Comparison of ENCODE assay signal across 18 cellular contexts in the genomic region with DNA sequence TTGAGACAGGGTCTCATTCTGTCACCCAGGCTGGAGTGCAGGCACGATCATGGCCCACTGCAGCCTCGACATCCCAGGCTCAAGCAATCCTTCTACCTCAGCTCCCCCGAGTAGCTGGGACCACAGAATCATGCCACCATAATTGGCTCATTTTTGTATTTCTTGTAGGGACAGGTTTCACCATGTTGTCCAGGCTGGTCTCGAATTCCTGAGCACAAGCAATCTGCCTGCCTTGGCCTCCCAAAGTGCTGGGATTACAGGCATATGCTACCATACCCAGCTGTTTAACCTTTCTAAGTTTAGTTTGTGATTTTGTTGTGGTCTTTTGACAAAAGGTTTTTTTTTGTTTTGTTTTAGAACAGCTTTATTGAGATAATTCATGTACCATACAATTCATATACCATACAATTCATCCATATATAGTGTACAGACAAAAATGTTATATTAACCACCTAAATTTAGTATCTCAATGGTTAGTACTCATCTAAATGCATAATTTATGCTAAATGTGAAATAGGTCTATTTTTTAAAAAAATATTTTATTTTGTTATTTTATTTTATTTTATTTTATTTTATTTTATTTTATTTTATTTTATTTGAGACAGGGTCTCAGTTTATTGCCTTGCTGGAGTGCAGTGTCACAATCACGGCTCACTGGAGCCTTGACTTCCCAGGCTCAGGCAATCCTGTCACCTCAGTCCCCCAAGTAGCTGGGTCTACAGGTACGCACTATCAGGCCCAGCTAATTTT. TPM values are rescaled to one million over a fixed set of nuclear protein-coding genes. Genes with fewer than 3 reads are reported as not detected.
A peak's percentile ranks its signal among the peaks of the same experiment; 100 is the strongest.
DNase-seq lines count a peak whose midpoint lies in the region; ATAC-seq and TF ChIP-seq lines count a peak whose summit lies in the region.
"Had no signal": no experiment of that assay in that cellular context is flagged by ENCODE, and none has a peak within 500 bp of the region (broad histone marks: within the 10 kb centered on the region; RNA-seq: fewer than 3 reads in every experiment).

No MANE protein-coding gene starts in this region.

- peak overlapping the region; percentile 33 for H3K4me2 ChIP-seq in mammary epithelial cell (ENCODE audit: insufficient read depth, low read depth, low read length)
- H3K4me2 ChIP-seq: BLaER1 treated with 17β-estradiol and CSF1 and Interleukin-3, amounts not matched to agents 10 nM and 100 nM had no signal

- H4K20me1 ChIP-seq in mammary epithelial cell (ENCODE audit: insufficient read depth, low read length): no peaks in the 10 kb centered on the region

- peaks cover 45% of the 10 kb centered on the region for H3K79me2 ChIP-seq in mammary epithelial cell (ENCODE audit: insufficient read depth, low read length)

- H3K27me3 ChIP-seq in RWPE2 (ENCODE audit: insufficient read depth, poor library complexity, severe bottlenecking) (no peaks in the 10 kb centered on the region), mammary epithelial cell (ENCODE audit: insufficient read depth, low read length) (no peaks in the 10 kb centered on the region), liver (ENCODE audit: control insufficient read depth in 4 of 4, insufficient read depth in 4 of 4, low read length in 3 of 4) (no peaks in the 10 kb centered on the region), stomach smooth muscle (ENCODE audit: control insufficient read depth in 1 of 2, insufficient read depth in 2 of 2, low read length in 2 of 2) (no peaks in the 10 kb centered on the region)
- H3K27me3 ChIP-seq: BLaER1 treated with 17β-estradiol and CSF1 and Interleukin-3, amounts not matched to agents 10 nM and 100 nM had no signal

- no peak overlapping the region for H2AFZ ChIP-seq in mammary epithelial cell (ENCODE audit: low read depth, low read length)

- no peak for TF ChIP-seq RAD21 in liver (IDR thresholded peaks at IDR 0.05)

- H3K9ac ChIP-seq in mammary epithelial cell (ENCODE audit: insufficient read depth, low read length) (no peak overlapping the region), liver (ENCODE audit: low read depth in 1 of 2, low read length in 2 of 2) (peak overlapping the region in 1 of 2 donors; percentile 47), stomach smooth muscle (ENCODE audit: low read length in 2 of 2) (no peak overlapping the region)
- H3K9ac ChIP-seq: BLaER1 treated with 17β-estradiol and CSF1 and Interleukin-3, amounts not matched to agents 10 nM and 100 nM had no signal

- peaks cover 7% of the 10 kb centered on the region for H3K4me1 ChIP-seq in RWPE2 (ENCODE audit: insufficient read depth, poor library complexity, severe bottlenecking)
- H3K4me1 ChIP-seq in mammary epithelial cell (ENCODE audit: insufficient read depth, low read length): peaks cover 37% of the 10 kb centered on the region
- H3K4me1 ChIP-seq in liver (ENCODE audit: control insufficient read depth in 4 of 4, insufficient read depth in 4 of 4, low read length in 3 of 4): peaks cover 0 to 10% (median under 1%) of the 10 kb centered on the region in 4 donors
- H3K4me1 ChIP-seq in stomach smooth muscle (ENCODE audit: control insufficient read depth, insufficient read depth, low read length): peaks cover 13% of the 10 kb centered on the region

- ATAC-seq in RWPE2 (ENCODE audit: low read depth) (no peak), GM21381 (IDR thresholded peaks at IDR 0.05; ENCODE audit: unreplicated experiment) (no peak)
- no peak for ATAC-seq in activated naive CD4-positive, alpha-beta T cell treated with anti-CD3 and anti-CD28 coated beads, Interleukin-2, amount 50 U/mL, for 72 hours

- BruUV-seq in mammary epithelial cell (replicated peaks; lab: Mats Ljungman, UMichigan): no TSS peak

- H3K36me3 ChIP-seq in RWPE2 (ENCODE audit: low read depth): peaks cover 92% of the 10 kb centered on the region
- H3K36me3 ChIP-seq in mammary epithelial cell (ENCODE audit: insufficient read depth, low read length): peaks cover 15% of the 10 kb centered on the region
- H3K36me3 ChIP-seq in liver (ENCODE audit: control insufficient read depth in 4 of 4, insufficient read depth in 3 of 4, low read depth in 1 of 4, low read length in 3 of 4): peaks cover 10 to 35% (median 31%) of the 10 kb centered on the region in 4 donors
- peaks cover 17 to 19% of the 10 kb centered on the region in 2 donors for H3K36me3 ChIP-seq in stomach smooth muscle (ENCODE audit: control insufficient read depth in 2 of 2, insufficient read depth in 2 of 2, low read length in 2 of 2)

- peak overlapping the region; percentile 28 for H3K27ac ChIP-seq in RWPE2 (ENCODE audit: poor library complexity, severe bottlenecking)
- peak overlapping the region; percentile 89 for H3K27ac ChIP-seq in mammary epithelial cell (ENCODE audit: insufficient read depth, low read depth, low read length)
- peak overlapping the region; percentile 76 to 83 for H3K27ac ChIP-seq in liver (ENCODE audit: low read depth in 1 of 2, low read length in 2 of 2)
- peak overlapping the region; percentile 60 for H3K27ac ChIP-seq in stomach smooth muscle (ENCODE audit: low read length)
- H3K27ac ChIP-seq: BLaER1 treated with 17β-estradiol and CSF1 and Interleukin-3, amounts not matched to agents 10 nM and 100 nM had no signal

- CTCF ChIA-PET in mammary epithelial cell (lab: Charles Lee; ENCODE audit: low non-redundant PET): interaction anchor here (0.7 kb wide), 1 partner anchor 38 kb away, joined by 3 read pairs; no protein-coding TSS in a partner anchor

- 44% methylated on average over 5 of the region's 6 CpGs for WGBS in mammary epithelial cell (ENCODE audit: low coverage, missing lambda C conversion rate)
- 97% methylated on average over 6 of the region's 6 CpGs for WGBS in liver

- H3K4me3 ChIP-seq in RWPE2 (ENCODE audit: severe bottlenecking) (no peak overlapping the region), mammary epithelial cell (replicated peaks in 1 of 3; ENCODE audit: insufficient read depth in 1 of 3, low read depth in 2 of 3, low read length in 3 of 3) (no peak overlapping the region), liver (ENCODE audit: low read depth in 1 of 3, low read length in 3 of 3) (no peak overlapping the region), stomach smooth muscle (ENCODE audit: low read length in 2 of 2) (no peak overlapping the region)
- H3K4me3 ChIP-seq: BLaER1 treated with 17β-estradiol and CSF1 and Interleukin-3, amounts not matched to agents 10 nM and 100 nM; skin epidermis had no signal

- DNase-seq in RWPE2 (ENCODE audit: low spot score): no peak
- DNase-seq in mammary epithelial cell: peak; percentile 56
- DNase-seq in activated naive CD4-positive, alpha-beta T cell treated with anti-CD3 and anti-CD28 coated beads, Interleukin-2, amount 50 U/mL, for 72 hours (ENCODE audit: low spot score in 2 of 2): no peak
- no peak for DNase-seq in SIG-M5 (lab: John Stamatoyannopoulos, UW)
- no peak for DNase-seq in D341Med (ENCODE audit: low spot score)
- DNase-seq: activated CD8-positive, alpha-beta memory T cell treated with anti-CD3 and anti-CD28 coated beads, Interleukin-2, amount 50 U/mL, for 48 hours; activated naive CD8-positive, alpha-beta T cell treated with anti-CD3 and anti-CD28 coated beads, Interleukin-2, amount 10 ng/mL, durations not matched to agents 7 days and 5 days; cortex of kidney; DMS53; stimulated activated naive CD4-positive, alpha-beta T cell had no signal

- dilution Hi-C loops in mammary epithelial cell (cut with HindIII; ENCODE audit: low sequenced_read_pairs): no loop called here

- H3K36me3 Mint-ChIP-seq in activated naive CD4-positive, alpha-beta T cell treated with anti-CD3 and anti-CD28 coated beads, Interleukin-2, amount 50 U/mL, for 72 hours: peaks cover 20 to 39% of the 10 kb centered on the region in 2 donors

- no peaks in the 10 kb centered on the region for H3K9me3 Mint-ChIP-seq in activated naive CD4-positive, alpha-beta T cell treated with anti-CD3 and anti-CD28 coated beads, Interleukin-2, amount 50 U/mL, for 72 hours
- H3K9me3 Mint-ChIP-seq: activated naive CD8-positive, alpha-beta T cell treated with anti-CD3 and anti-CD28 coated beads, Interleukin-2, amount 10 ng/mL, durations not matched to agents 7 days and 5 days had no signal

- intact Hi-C loops in mammary epithelial cell (cut with micrococcal nuclease): loop anchor here (1.0 kb wide), 1 partner anchor 9 kb away; the partner anchor contains the start of gene ZMPSTE24

- H3K9me3 ChIP-seq in RWPE2 (ENCODE audit: severe bottlenecking): no peaks in the 10 kb centered on the region
- H3K9me3 ChIP-seq in mammary epithelial cell (replicated peaks; ENCODE audit: insufficient read depth, low read length): no peaks in the 10 kb centered on the region
- H3K9me3 ChIP-seq in liver (ENCODE audit: control insufficient read depth in 4 of 4, low read length in 3 of 4): no peaks in the 10 kb centered on the region
- H3K9me3 ChIP-seq in stomach smooth muscle (ENCODE audit: control insufficient read depth in 2 of 2, low read length in 2 of 2): no peaks in the 10 kb centered on the region
- H3K9me3 ChIP-seq: BLaER1 treated with 17β-estradiol and CSF1 and Interleukin-3, amounts not matched to agents 10 nM and 100 nM had no signal

- TF ChIP-seq CTCF in RWPE2 (IDR thresholded peaks at IDR 0.05; ENCODE audit: poor library complexity, severe bottlenecking): no peak
- TF ChIP-seq CTCF in mammary epithelial cell (conservative IDR thresholded peaks at IDR 0.05 in 1 of 2, IDR thresholded peaks at IDR 0.05 in 1 of 2; ENCODE audit: extremely low read depth in 1 of 2, insufficient read depth in 1 of 2, low read depth in 1 of 2, low read length in 2 of 2): no peak
- TF ChIP-seq CTCF in liver (IDR thresholded peaks at IDR 0.05; ENCODE audit: low read depth, low read length, missing input control): no peak

- in situ Hi-C loops in mammary epithelial cell (cut with MboI; ENCODE audit: low sequenced_read_pairs in 2 of 2): no loop called here

- peak overlapping the region in 1 of 2 donors; percentile 12 for H3K27ac Mint-ChIP-seq in activated naive CD4-positive, alpha-beta T cell treated with anti-CD3 and anti-CD28 coated beads, Interleukin-2, amount 50 U/mL, for 72 hours
- H3K27ac Mint-ChIP-seq: activated naive CD8-positive, alpha-beta T cell treated with anti-CD3 and anti-CD28 coated beads, Interleukin-2, amount 10 ng/mL, durations not matched to agents 7 days and 5 days had no signal

RNA-seq across cellular contexts. Expression of gene ZMPSTE24, which starts 8.9 kb away (rescaled TPM):
- total RNA-seq in mammary epithelial cell (10 to 100 TPM; 51.2 to 93.5 TPM), liver (10 to 100 TPM; 24.4 to 40.1 TPM)
- polyA plus RNA-seq in mammary epithelial cell (24.1 TPM), liver (10 to 100 TPM; 17.3 to 20.8 TPM)
- polyA minus RNA-seq in mammary epithelial cell: 32.7 TPM
- total RNA-seq in activated naive CD4-positive, alpha-beta T cell treated with anti-CD3 and anti-CD28 coated beads, Interleukin-2, amount 50 U/mL, for 72 hours: 10 to 100 TPM; 21.4 to 34.7 TPM

RNA-seq across cellular contexts. Expression of gene TMCO2, which starts 19.2 kb away (rescaled TPM):
- total RNA-seq in mammary epithelial cell: not detected
- not detected for polyA plus RNA-seq in mammary epithelial cell
- not detected for polyA minus RNA-seq in mammary epithelial cell
- not detected for total RNA-seq in liver
- polyA plus RNA-seq in liver: not detected
- total RNA-seq in activated naive CD4-positive, alpha-beta T cell treated with anti-CD3 and anti-CD28 coated beads, Interleukin-2, amount 50 U/mL, for 72 hours: not detected
- total RNA-seq: activated naive CD8-positive, alpha-beta T cell treated with anti-CD3 and anti-CD28 coated beads, Interleukin-2, amount 10 ng/mL, durations not matched to agents 7 days and 5 days; H4; lower leg skin had no signal
- polyA plus RNA-seq: neural cell had no signal

RNA-seq across cellular contexts. Expression of gene COL9A2, which starts 50.1 kb away (rescaled TPM):
- total RNA-seq in mammary epithelial cell: 1 to 10 TPM in 1 of 2 donors, under 1 TPM in 1; 0.40 to 4.0 TPM
- 0.23 TPM for polyA plus RNA-seq in mammary epithelial cell
- 2.4 TPM for polyA minus RNA-seq in mammary epithelial cell
- under 1 TPM; 0.19 to 0.75 TPM for total RNA-seq in liver
- polyA plus RNA-seq in liver: under 1 TPM; 0.22 to 0.46 TPM
- 1 to 10 TPM; 7.0 to 9.6 TPM for total RNA-seq in activated naive CD4-positive, alpha-beta T cell treated with anti-CD3 and anti-CD28 coated beads, Interleukin-2, amount 50 U/mL, for 72 hours

Comparison
In these comparisons a context has a peak if more than half of its experiments do, and no peak if none do; other contexts are left out.
1. H3K27ac ChIP-seq: peak in every context shown above with its lines; median percentile 89 in mammary epithelial cell; 80 in liver; 60 in stomach smooth muscle; 28 in RWPE2.